Comparison of ENCODE assay signal across 2 cellular contexts in genomic region chr2:99975386-99975785, GRCh38.
TF ChIP-seq lines count a peak whose summit lies in the region.

No MANE protein-coding gene starts in this region.

TF ChIP-seq in IMR-90, 13 proteins besides CTCF, POLR2A, EP300 and RAD21:
- TF ChIP-seq RFX5 (IDR thresholded peaks at IDR 0.05; ENCODE audit: low read depth, low read length) (no peak), BHLHE40 (IDR thresholded peaks at IDR 0.05; ENCODE audit: low read depth, low read length) (no peak), MXI1 (IDR thresholded peaks at IDR 0.05; ENCODE audit: borderline replicate concordance, low read depth, low read length) (no peak), ELK1 (IDR thresholded peaks at IDR 0.05; ENCODE audit: borderline replicate concordance, low read depth, low read length) (no peak), CEBPB (IDR thresholded peaks at IDR 0.05; ENCODE audit: low read depth, low read length) (0 out of 2 replicates have a peak, but pooled peaks have one; percentile 18), NFE2L2 (IDR thresholded peaks at IDR 0.05; ENCODE audit: low read depth, low read length) (no peak), MAZ (IDR thresholded peaks at IDR 0.05; ENCODE audit: borderline replicate concordance, low read depth, low read length) (no peak), SMC3 (IDR thresholded peaks at IDR 0.05; ENCODE audit: low read depth, low read length) (no peak), CHD1 (IDR thresholded peaks at IDR 0.05; ENCODE audit: low read depth, low read length) (no peak), FOS (IDR thresholded peaks at IDR 0.05; ENCODE audit: low read depth, low read length) (peak; percentile 30; the same call in 1 of the 2 replicates)
TF ChIP-seq in IMR-90: peak in this region for 2.

TF ChIP-seq in GM12878, 131 proteins besides CTCF, POLR2A, EP300 and RAD21:
- no peak for TF ChIP-seq BACH1 (IDR thresholded peaks at IDR 0.05; ENCODE audit: borderline replicate concordance)
- peak; percentile 55 for TF ChIP-seq BCL3 (IDR thresholded peaks at IDR 0.05; ENCODE audit: borderline replicate concordance, insufficient read depth, low read depth, low read length, poor library complexity, severe bottlenecking)
- TF ChIP-seq SIN3A (IDR thresholded peaks at IDR 0.05; ENCODE audit: low read depth, low read length) = no peak
- no peak for TF ChIP-seq BMI1 (IDR thresholded peaks at IDR 0.05; ENCODE audit: borderline replicate concordance)
- TF ChIP-seq ZNF217 (IDR thresholded peaks at IDR 0.05) = no peak
- no peak for TF ChIP-seq PRDM15 (CRISPR knock-in tag; IDR thresholded peaks at IDR 0.05)
- TF ChIP-seq ELK1 (IDR thresholded peaks at IDR 0.05; ENCODE audit: low read depth, low read length) = no peak
- no peak for TF ChIP-seq CEBPZ (IDR thresholded peaks at IDR 0.05; ENCODE audit: low read depth, low read length)
- TF ChIP-seq SPI1 (IDR thresholded peaks at IDR 0.05; ENCODE audit: borderline replicate concordance, insufficient read depth, low read depth, low read length) = no peak
